Comparison of ENCODE assay signal across 2 cellular contexts in the genomic region with DNA sequence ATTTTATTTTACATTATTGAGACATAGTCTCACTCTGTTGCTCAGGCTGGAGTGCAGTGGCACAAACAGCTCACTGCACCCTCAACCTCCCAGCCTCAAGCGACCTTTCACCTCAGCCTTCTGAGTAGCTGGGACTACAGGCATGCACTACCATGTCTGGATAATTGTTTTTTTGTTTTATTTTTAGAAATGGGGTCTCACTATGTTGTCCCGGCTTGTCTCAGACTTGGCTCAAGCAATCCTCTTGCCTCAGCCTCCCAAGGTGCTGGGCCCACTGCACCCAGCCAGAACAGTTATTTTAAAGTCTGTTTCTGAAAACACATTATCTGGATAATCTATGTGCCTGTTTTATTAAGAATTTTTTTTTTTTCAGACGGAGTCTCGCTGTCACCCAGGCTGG.
A peak's percentile ranks its signal among the peaks of the same experiment; 100 is the strongest.
TF ChIP-seq lines count a peak whose summit lies in the region.

No MANE protein-coding gene starts in this region.

TF ChIP-seq in HepG2, 621 proteins besides CTCF, POLR2A, EP300 and RAD21 (continued from another document):
- TF ChIP-seq ZKSCAN8 (CRISPR knock-in tag; IDR thresholded peaks at IDR 0.05; ENCODE audit: borderline replicate concordance): no peak
- TF ChIP-seq DR1 (CRISPR knock-in tag; IDR thresholded peaks at IDR 0.05): no peak
- no peak for TF ChIP-seq KIAA2018 (CRISPR knock-in tag; IDR thresholded peaks at IDR 0.05; ENCODE audit: borderline replicate concordance)
- no peak for TF ChIP-seq ZNF670 (CRISPR knock-in tag; IDR thresholded peaks at IDR 0.05; ENCODE audit: borderline replicate concordance)
- no peak for TF ChIP-seq ZNF501 (CRISPR knock-in tag; IDR thresholded peaks at IDR 0.05)

TF ChIP-seq in WTC11, 78 proteins besides CTCF, POLR2A, EP300 and RAD21:
- TF ChIP-seq, protein P1, sequence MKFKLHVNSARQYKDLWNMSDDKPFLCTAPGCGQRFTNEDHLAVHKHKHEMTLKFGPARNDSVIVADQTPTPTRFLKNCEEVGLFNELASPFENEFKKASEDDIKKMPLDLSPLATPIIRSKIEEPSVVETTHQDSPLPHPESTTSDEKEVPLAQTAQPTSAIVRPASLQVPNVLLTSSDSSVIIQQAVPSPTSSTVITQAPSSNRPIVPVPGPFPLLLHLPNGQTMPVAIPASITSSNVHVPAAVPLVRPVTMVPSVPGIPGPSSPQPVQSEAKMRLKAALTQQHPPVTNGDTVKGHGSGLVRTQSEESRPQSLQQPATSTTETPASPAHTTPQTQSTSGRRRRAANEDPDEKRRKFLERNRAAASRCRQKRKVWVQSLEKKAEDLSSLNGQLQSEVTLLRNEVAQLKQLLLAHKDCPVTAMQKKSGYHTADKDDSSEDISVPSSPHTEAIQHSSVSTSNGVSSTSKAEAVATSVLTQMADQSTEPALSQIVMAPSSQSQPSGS (CRISPR knock-in tag; IDR thresholded peaks at IDR 0.05; ENCODE audit: borderline replicate concordance, low read depth): no peak
- TF ChIP-seq, protein P2, sequence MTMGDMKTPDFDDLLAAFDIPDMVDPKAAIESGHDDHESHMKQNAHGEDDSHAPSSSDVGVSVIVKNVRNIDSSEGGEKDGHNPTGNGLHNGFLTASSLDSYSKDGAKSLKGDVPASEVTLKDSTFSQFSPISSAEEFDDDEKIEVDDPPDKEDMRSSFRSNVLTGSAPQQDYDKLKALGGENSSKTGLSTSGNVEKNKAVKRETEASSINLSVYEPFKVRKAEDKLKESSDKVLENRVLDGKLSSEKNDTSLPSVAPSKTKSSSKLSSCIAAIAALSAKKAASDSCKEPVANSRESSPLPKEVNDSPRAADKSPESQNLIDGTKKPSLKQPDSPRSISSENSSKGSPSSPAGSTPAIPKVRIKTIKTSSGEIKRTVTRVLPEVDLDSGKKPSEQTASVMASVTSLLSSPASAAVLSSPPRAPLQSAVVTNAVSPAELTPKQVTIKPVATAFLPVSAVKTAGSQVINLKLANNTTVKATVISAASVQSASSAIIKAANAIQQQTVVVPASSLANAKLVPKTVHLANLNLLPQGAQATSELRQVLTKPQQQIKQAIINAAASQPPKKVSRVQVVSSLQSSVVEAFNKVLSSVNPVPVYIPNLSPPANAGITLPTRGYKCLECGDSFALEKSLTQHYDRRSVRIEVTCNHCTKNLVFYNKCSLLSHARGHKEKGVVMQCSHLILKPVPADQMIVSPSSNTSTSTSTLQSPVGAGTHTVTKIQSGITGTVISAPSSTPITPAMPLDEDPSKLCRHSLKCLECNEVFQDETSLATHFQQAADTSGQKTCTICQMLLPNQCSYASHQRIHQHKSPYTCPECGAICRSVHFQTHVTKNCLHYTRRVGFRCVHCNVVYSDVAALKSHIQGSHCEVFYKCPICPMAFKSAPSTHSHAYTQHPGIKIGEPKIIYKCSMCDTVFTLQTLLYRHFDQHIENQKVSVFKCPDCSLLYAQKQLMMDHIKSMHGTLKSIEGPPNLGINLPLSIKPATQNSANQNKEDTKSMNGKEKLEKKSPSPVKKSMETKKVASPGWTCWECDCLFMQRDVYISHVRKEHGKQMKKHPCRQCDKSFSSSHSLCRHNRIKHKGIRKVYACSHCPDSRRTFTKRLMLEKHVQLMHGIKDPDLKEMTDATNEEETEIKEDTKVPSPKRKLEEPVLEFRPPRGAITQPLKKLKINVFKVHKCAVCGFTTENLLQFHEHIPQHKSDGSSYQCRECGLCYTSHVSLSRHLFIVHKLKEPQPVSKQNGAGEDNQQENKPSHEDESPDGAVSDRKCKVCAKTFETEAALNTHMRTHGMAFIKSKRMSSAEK (CRISPR knock-in tag; IDR thresholded peaks at IDR 0.05; ENCODE audit: borderline replicate concordance): no peak
- TF ChIP-seq ZNF121 (CRISPR knock-in tag; IDR thresholded peaks at IDR 0.05): peak; percentile 70; the same call in 1 of the 2 replicates
